In the genomic region with DNA sequence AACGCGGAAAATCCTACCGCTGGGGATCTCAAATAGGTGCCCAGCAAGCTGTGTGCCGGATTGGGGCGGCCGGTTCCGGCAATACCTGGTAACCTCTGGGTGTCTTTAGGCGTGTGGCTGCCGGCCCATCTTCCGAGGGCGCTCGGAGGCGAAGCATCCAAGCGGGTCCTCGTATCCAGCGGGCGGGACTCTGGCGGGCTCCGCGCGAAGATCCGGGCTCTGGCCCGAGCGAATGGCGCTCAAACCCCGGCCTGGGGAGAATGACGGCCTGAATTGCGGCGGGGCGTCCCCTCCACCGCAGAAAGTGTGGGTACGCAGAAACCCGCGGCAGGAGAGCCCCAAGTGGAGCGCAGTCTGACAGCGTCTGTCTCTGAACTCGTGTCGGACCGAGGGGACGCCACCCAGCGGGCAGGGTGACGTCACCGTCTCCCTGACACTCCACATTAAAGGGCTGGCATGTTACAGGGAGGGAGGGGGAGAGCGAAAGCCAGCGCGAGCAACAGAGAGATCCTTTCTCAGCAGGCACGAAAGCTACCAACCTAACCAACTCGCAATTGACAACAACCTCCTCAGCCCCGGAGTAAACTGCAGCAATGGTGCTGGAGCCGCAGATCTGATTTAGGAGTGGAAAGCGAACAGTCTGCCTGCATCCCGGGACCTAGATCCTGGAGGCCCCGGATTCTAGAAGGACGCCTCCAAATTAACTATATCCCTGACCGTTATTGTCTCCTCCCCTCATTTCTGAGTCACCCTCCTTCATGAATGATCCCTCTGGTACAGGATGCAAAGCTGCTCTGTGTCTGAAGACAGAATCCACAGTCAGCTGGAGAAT, we compare ENCODE assay signal across 15 cellular contexts. TPM values are rescaled to one million over a fixed set of nuclear protein-coding genes. Genes with fewer than 3 reads are reported as not detected.
DNase-seq lines count a peak whose midpoint lies in the region; ATAC-seq, FAIRE-seq and TF ChIP-seq lines count a peak whose summit lies in the region.
"Had no signal": no experiment of that assay in that cellular context is flagged by ENCODE, and none has a peak within 500 bp of the region (broad histone marks: within the 10 kb centered on the region; RNA-seq: fewer than 3 reads in every experiment).

A gene with protein sequence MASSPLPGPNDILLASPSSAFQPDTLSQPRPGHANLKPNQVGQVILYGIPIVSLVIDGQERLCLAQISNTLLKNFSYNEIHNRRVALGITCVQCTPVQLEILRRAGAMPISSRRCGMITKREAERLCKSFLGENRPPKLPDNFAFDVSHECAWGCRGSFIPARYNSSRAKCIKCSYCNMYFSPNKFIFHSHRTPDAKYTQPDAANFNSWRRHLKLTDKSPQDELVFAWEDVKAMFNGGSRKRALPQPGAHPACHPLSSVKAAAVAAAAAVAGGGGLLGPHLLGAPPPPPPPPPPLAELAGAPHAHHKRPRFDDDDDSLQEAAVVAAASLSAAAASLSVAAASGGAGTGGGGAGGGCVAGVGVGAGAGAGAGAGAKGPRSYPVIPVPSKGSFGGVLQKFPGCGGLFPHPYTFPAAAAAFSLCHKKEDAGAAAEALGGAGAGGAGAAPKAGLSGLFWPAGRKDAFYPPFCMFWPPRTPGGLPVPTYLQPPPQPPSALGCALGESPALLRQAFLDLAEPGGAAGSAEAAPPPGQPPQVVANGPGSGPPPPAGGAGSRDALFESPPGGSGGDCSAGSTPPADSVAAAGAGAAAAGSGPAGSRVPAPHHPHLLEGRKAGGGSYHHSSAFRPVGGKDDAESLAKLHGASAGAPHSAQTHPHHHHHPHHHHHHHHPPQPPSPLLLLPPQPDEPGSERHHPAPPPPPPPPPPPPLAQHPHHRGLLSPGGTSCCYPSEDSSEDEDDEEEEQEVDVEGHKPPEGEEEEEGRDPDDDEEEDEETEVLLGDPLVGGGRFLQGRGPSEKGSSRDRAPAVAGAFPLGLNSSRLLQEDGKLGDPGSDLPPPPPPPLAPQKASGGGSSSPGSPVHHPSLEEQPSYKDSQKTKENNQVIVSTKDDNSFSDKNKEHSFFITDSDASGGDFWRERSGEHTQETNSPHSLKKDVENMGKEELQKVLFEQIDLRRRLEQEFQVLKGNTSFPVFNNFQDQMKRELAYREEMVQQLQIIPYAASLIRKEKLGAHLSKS (minus strand): TSS at position 372 of the 832 bp plus-strand sequence. CDS start 2,477 bp downstream, outside the sequence.

- DNase-seq in NCI-H2227 (lab: John Stamatoyannopoulos, UW; ENCODE audit: unreplicated experiment) (peak; percentile 52), NCI-H2227 treated with DMSO at 0.1 percent for 48 hours (lab: John Stamatoyannopoulos, UW) (no peak), ELF-1 (ENCODE audit: low read depth, low spot score) (peak; percentile 51), astrocyte (ENCODE audit: low read depth) (no peak), neural crest cell (ENCODE audit: low read depth, low spot score) (no peak), NCI-H2029 treated with DMSO at 0.1 percent for 48 hours (lab: John Stamatoyannopoulos, UW) (no peak), NCI-H146 (lab: John Stamatoyannopoulos, UW) (no peak)
- DNase-seq: ACHN; activated CD4-positive, alpha-beta T cell treated with anti-CD3 and anti-CD28 coated beads, Interleukin-2, amount 50 U/mL, for 48 hours; effector memory CD4-positive, alpha-beta T cell; NCI-H774 had no signal

- peaks cover 81% of the 10 kb centered on the region for H3K27me3 Mint-ChIP-seq in astrocyte (ENCODE audit: low read depth, unreplicated experiment)
- H3K27me3 Mint-ChIP-seq in neural crest cell (ENCODE audit: low read depth), result peaks cover 89% of the 10 kb centered on the region

- H3K9me3 ChIP-seq in astrocyte (ENCODE audit: insufficient read depth, low read depth, low read length), result peaks cover 13% of the 10 kb centered on the region
- H3K9me3 ChIP-seq: ascending aorta had no signal

- no peaks in the 10 kb centered on the region for H3K4me1 ChIP-seq in astrocyte (ENCODE audit: insufficient read depth, low read length)

- peaks cover 4% of the 10 kb centered on the region for H4K20me1 ChIP-seq in astrocyte (ENCODE audit: insufficient read depth, low read length)

- no peaks in the 10 kb centered on the region for H3K36me3 Mint-ChIP-seq in astrocyte (ENCODE audit: low read depth, unreplicated experiment)
- H3K36me3 Mint-ChIP-seq in neural crest cell (ENCODE audit: low read depth), result peaks cover 6% of the 10 kb centered on the region

- H3K27ac Mint-ChIP-seq in astrocyte (ENCODE audit: unreplicated experiment) (no peak within 1 kb of the TSS), neural crest cell (ENCODE audit: unreplicated experiment) (no peak within 1 kb of the TSS)

- no peak within 1 kb of the TSS for H3K27ac ChIP-seq in astrocyte (ENCODE audit: low read depth, low read length)
- H3K27ac ChIP-seq: ascending aorta had no signal

- peak within 1 kb of the TSS; percentile 40 for H3K4me2 ChIP-seq in astrocyte (ENCODE audit: low read length)

- H3K27me3 ChIP-seq in astrocyte (ENCODE audit: insufficient read depth, low read length), result peaks cover 79% of the 10 kb centered on the region

- TF ChIP-seq CTCF in astrocyte (IDR thresholded peaks at IDR 0.05; ENCODE audit: insufficient read depth, low read depth, low read length) (no peak), neural crest cell (conservative IDR thresholded peaks at IDR 0.05) (no peak)

- no peak for ATAC-seq in HG03175 (IDR thresholded peaks at IDR 0.05; ENCODE audit: unreplicated experiment)

- H3K79me2 ChIP-seq in astrocyte (ENCODE audit: insufficient read depth, low read length), result no peaks in the 10 kb centered on the region

- peaks cover 22% of the 10 kb centered on the region for H3K9me3 Mint-ChIP-seq in astrocyte (ENCODE audit: unreplicated experiment)
- no peaks in the 10 kb centered on the region for H3K9me3 Mint-ChIP-seq in neural crest cell

- H3K4me3 Mint-ChIP-seq in astrocyte (ENCODE audit: unreplicated experiment) (peak within 1 kb of the TSS; percentile 68), neural crest cell (peak within 1 kb of the TSS; percentile 69)

- peak within 1 kb of the TSS; percentile 17 for H3K4me3 ChIP-seq in astrocyte (ENCODE audit: insufficient read depth, low read depth, low read length)
- H3K4me3 ChIP-seq: ascending aorta had no signal

- no peak within 1 kb of the TSS for H2AFZ ChIP-seq in astrocyte (ENCODE audit: low read depth, low read length)

- no peak within 1 kb of the TSS for H3K9ac ChIP-seq in astrocyte (ENCODE audit: low read length)

- H3K4me1 Mint-ChIP-seq in astrocyte (ENCODE audit: low read depth, unreplicated experiment) (no peaks in the 10 kb centered on the region), neural crest cell (peaks cover 8% of the 10 kb centered on the region)

- H3K36me3 ChIP-seq in astrocyte (ENCODE audit: insufficient read depth, low read length), result no peaks in the 10 kb centered on the region
- H3K36me3 ChIP-seq: ascending aorta had no signal

- no peak for FAIRE-seq in astrocyte (lab: Jason Lieb, UNC)

RNA-seq across cellular contexts. Expression of the gene that starts here (rescaled TPM):
- total RNA-seq in astrocyte (not detected in 2 replicates), neural crest cell (0.96 and 1.4 TPM in 2 replicates)
- total RNA-seq: ascending aorta, glomerular endothelial cell, lung microvascular endothelial cell had no signal

Comparison
In these comparisons a context has a peak if more than half of its experiments do, and no peak if none do; other contexts are left out.
1. DNase-seq: peak in NCI-H2227 (single experiment) and ELF-1 (single experiment); none in NCI-H2227 treated with DMSO at 0.1 percent for 48 hours (single experiment), astrocyte (single experiment), neural crest cell (single experiment), NCI-H2029 treated with DMSO at 0.1 percent for 48 hours (single experiment) and NCI-H146 (single experiment).